ENCODE assay signal across 36 cellular contexts in the genomic region with DNA sequence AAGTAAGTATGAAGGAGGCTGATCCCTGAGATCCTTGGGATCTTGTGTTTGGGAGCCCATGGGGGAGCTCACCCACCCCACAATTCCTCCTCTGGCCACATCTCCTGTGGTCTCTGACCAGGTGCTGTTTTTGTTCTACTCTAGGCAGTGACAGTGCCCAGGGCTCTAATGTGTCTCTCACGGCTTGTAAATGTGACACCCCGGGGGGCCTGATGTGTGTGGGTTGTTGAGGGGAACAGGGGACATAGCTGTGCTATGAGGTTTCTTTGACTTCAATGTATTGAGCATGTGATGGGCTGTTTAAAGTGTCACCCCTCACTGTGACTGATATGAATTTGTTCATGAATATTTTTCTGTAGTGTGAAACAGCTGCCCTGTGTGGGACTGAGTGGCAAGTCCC. TPM values are rescaled to one million over a fixed set of nuclear protein-coding genes. Genes with fewer than 3 reads are reported as not detected.
"Had no signal": no experiment of that assay in that cellular context is flagged by ENCODE, and none has a peak within 500 bp of the region (broad histone marks: within the 10 kb centered on the region; RNA-seq: fewer than 3 reads in every experiment).

No MANE protein-coding gene starts in this region.

- H3K9me3 ChIP-seq: adrenal gland, body of pancreas, breast epithelium had no signal

- H3K4me3 Mint-ChIP-seq: activated B cell treated with CpG ODN at 0.5 μM for 24 hours; activated CD4-positive, alpha-beta memory T cell treated with anti-CD3 and anti-CD28 coated beads for 36 hours; activated CD4-positive, alpha-beta T cell treated with anti-CD3 and anti-CD28 coated beads, Interleukin-2, amount 10 ng/mL, durations not matched to agents 24 days and 14 days; activated CD8-positive, alpha-beta T cell treated with anti-CD3 and anti-CD28 coated beads for 36 hours; activated naive CD4-positive, alpha-beta T cell treated with anti-CD3 and anti-CD28 coated beads for 36 hours; activated naive CD8-positive, alpha-beta T cell treated with anti-CD3 and anti-CD28 coated beads for 36 hours; activated T-cell treated with anti-CD3 and anti-CD28 coated beads, Interleukin-2, amount 50 U/mL, for 4 hours; activated T-cell treated with anti-CD3 and anti-CD28 coated beads, Interleukin-2, amount 50 U/mL, for 72 hours; activated T-helper 1 cell treated with anti-CD3 and anti-CD28 coated beads, Interleukin-12 subunit alpha, Interleukin-12 subunit beta, Interleukin-2, Interleukin-4 antibody, amounts not matched to agents 30 ng/mL and 10 ng/mL and 1 ng/mL, durations not matched to agents 14 hours and 24 hours and 36 hours; activated T-helper 17 cell treated with anti-CD3 and anti-CD28 coated beads, Interleukin-2, amount 50 U/mL, for 72 hours; T-helper 1 cell treated with Interleukin-12 subunit alpha and Interleukin-12 subunit beta and Interleukin-4 antibody, amounts not matched to agents 30 μg/mL and 1 μg/mL, for 36 hours; T-helper 2 cell treated with Interferon-gamma antibody and Interleukin-4, amounts not matched to agents 5 μg/mL and 100 μg/mL, for 36 hours had no signal

- H3K4me3 ChIP-seq: adrenal gland, body of pancreas, breast epithelium had no signal

- ATAC-seq: activated CD8-positive, alpha-beta T cell treated with anti-CD3 and anti-CD28 coated beads for 36 hours; activated naive CD4-positive, alpha-beta T cell treated with anti-CD3 and anti-CD28 coated beads, Interleukin-2, amount 50 U/mL, for 72 hours; activated T-cell treated with anti-CD3 and anti-CD28 coated beads, Interleukin-2, amount 50 U/mL, for 4 hours; activated T-cell treated with anti-CD3 and anti-CD28 coated beads, Interleukin-2, amount 50 U/mL, for 72 hours; activated T-helper 17 cell treated with anti-CD3 and anti-CD28 coated beads, Interleukin-2, amount 50 U/mL, for 72 hours; body of pancreas had no signal

- H3K36me3 Mint-ChIP-seq: activated CD4-positive, alpha-beta memory T cell treated with anti-CD3 and anti-CD28 coated beads for 36 hours; activated naive CD4-positive, alpha-beta T cell treated with anti-CD3 and anti-CD28 coated beads, Interleukin-2, amount 50 U/mL, for 72 hours; activated naive CD8-positive, alpha-beta T cell treated with anti-CD3 and anti-CD28 coated beads for 36 hours had no signal

- H3K9me3 Mint-ChIP-seq: activated B cell treated with CpG ODN at 0.5 μM for 24 hours; activated CD4-positive, alpha-beta memory T cell treated with anti-CD3 and anti-CD28 coated beads for 36 hours; activated CD4-positive, alpha-beta T cell treated with anti-CD3 and anti-CD28 coated beads, Interleukin-2, amount 10 ng/mL, durations not matched to agents 24 days and 14 days; activated CD8-positive, alpha-beta T cell treated with anti-CD3 and anti-CD28 coated beads for 36 hours; activated naive CD4-positive, alpha-beta T cell treated with anti-CD3 and anti-CD28 coated beads for 36 hours; activated naive CD4-positive, alpha-beta T cell treated with anti-CD3 and anti-CD28 coated beads, Interleukin-2, amount 50 U/mL, for 72 hours; activated naive CD8-positive, alpha-beta T cell treated with anti-CD3 and anti-CD28 coated beads for 36 hours; activated T-cell treated with anti-CD3 and anti-CD28 coated beads, Interleukin-2, amount 50 U/mL, for 4 hours; activated T-cell treated with anti-CD3 and anti-CD28 coated beads, Interleukin-2, amount 50 U/mL, for 72 hours; activated T-helper 1 cell treated with anti-CD3 and anti-CD28 coated beads, Interleukin-12 subunit alpha, Interleukin-12 subunit beta, Interleukin-2, Interleukin-4 antibody, amounts not matched to agents 30 ng/mL and 10 ng/mL and 1 ng/mL, durations not matched to agents 14 hours and 24 hours and 36 hours; activated T-helper 17 cell treated with anti-CD3 and anti-CD28 coated beads, Interleukin-2, amount 50 U/mL, for 72 hours; T-helper 1 cell treated with Interleukin-12 subunit alpha and Interleukin-12 subunit beta and Interleukin-4 antibody, amounts not matched to agents 30 μg/mL and 1 μg/mL, for 36 hours; T-helper 2 cell treated with Interferon-gamma antibody and Interleukin-4, amounts not matched to agents 5 μg/mL and 100 μg/mL, for 36 hours had no signal

- H3K27ac ChIP-seq: adrenal gland, body of pancreas, brain microvascular endothelial cell, breast epithelium, VCaP had no signal

- H3K36me3 ChIP-seq: adrenal gland, brain microvascular endothelial cell, breast epithelium had no signal

- H3K4me1 ChIP-seq: breast epithelium had no signal

- H3K27ac Mint-ChIP-seq: activated B cell treated with CpG ODN at 0.5 μM for 24 hours; activated CD4-positive, alpha-beta memory T cell treated with anti-CD3 and anti-CD28 coated beads for 36 hours; activated CD4-positive, alpha-beta T cell treated with anti-CD3 and anti-CD28 coated beads, Interleukin-2, amount 10 ng/mL, durations not matched to agents 24 days and 14 days; activated CD8-positive, alpha-beta T cell treated with anti-CD3 and anti-CD28 coated beads for 36 hours; activated naive CD4-positive, alpha-beta T cell treated with anti-CD3 and anti-CD28 coated beads for 36 hours; activated naive CD4-positive, alpha-beta T cell treated with anti-CD3 and anti-CD28 coated beads, Interleukin-2, amount 50 U/mL, for 72 hours; activated naive CD8-positive, alpha-beta T cell treated with anti-CD3 and anti-CD28 coated beads for 36 hours; activated T-cell treated with anti-CD3 and anti-CD28 coated beads, Interleukin-2, amount 50 U/mL, for 72 hours; activated T-helper 1 cell treated with anti-CD3 and anti-CD28 coated beads, Interleukin-12 subunit alpha, Interleukin-12 subunit beta, Interleukin-2, Interleukin-4 antibody, amounts not matched to agents 30 ng/mL and 10 ng/mL and 1 ng/mL, durations not matched to agents 14 hours and 24 hours and 36 hours; activated T-helper 17 cell treated with anti-CD3 and anti-CD28 coated beads, Interleukin-2, amount 50 U/mL, for 72 hours; T-helper 1 cell treated with Interleukin-12 subunit alpha and Interleukin-12 subunit beta and Interleukin-4 antibody, amounts not matched to agents 30 μg/mL and 1 μg/mL, for 36 hours; T-helper 2 cell treated with Interferon-gamma antibody and Interleukin-4, amounts not matched to agents 5 μg/mL and 100 μg/mL, for 36 hours had no signal

- DNase-seq: activated B cell treated with CpG ODN at 0.5 μM for 24 hours; activated CD4-positive, alpha-beta memory T cell treated with anti-CD3 and anti-CD28 coated beads for 36 hours; activated CD4-positive, alpha-beta T cell treated with anti-CD3 and anti-CD28 coated beads for 4 hours; activated CD4-positive, alpha-beta T cell treated with anti-CD3 and anti-CD28 coated beads, Interleukin-2, amount 10 ng/mL, durations not matched to agents 24 days and 14 days; activated CD4-positive, alpha-beta T cell treated with anti-CD3 and anti-CD28 coated beads, Interleukin-2, amount 50 U/mL, for 1 hour; activated CD4-positive, alpha-beta T cell treated with anti-CD3 and anti-CD28 coated beads, Interleukin-2, amount 50 U/mL, for 4 hours; activated CD4-positive, CD25-positive, alpha-beta regulatory T cell treated with anti-CD3 and anti-CD28 coated beads, Interleukin-2, amount 50 U/mL, for 72 hours; activated CD8-positive, alpha-beta memory T cell treated with anti-CD3 and anti-CD28 coated beads, Interleukin-2, amount 50 U/mL, for 4 hours; activated CD8-positive, alpha-beta T cell treated with anti-CD3 and anti-CD28 coated beads for 36 hours; activated effector memory CD4-positive, alpha-beta T cell treated with anti-CD3 and anti-CD28 coated beads, Interleukin-2, amount 50 U/mL, for 16 hours; activated gamma-delta T cell treated with Interleukin-2 at 50 U/mL for 16 hours; activated naive CD4-positive, alpha-beta T cell; activated naive CD4-positive, alpha-beta T cell treated with anti-CD3 and anti-CD28 coated beads for 36 hours; activated naive CD4-positive, alpha-beta T cell treated with anti-CD3 and anti-CD28 coated beads, Interleukin-2, amount 50 U/mL, for 16 hours; activated naive CD8-positive, alpha-beta T cell treated with anti-CD3 and anti-CD28 coated beads for 36 hours; activated T-cell treated with anti-CD3 and anti-CD28 coated beads for 4 hours; activated T-cell treated with anti-CD3 and anti-CD28 coated beads, Interleukin-2, amount 50 U/mL, for 1 hour; activated T-cell treated with anti-CD3 and anti-CD28 coated beads, Interleukin-2, amount 50 U/mL, for 4 hours; activated T-cell treated with anti-CD3 and anti-CD28 coated beads, Interleukin-2, amount 50 U/mL, for 72 hours; adrenal gland; amniotic stem cell; aorta; body of pancreas; brain microvascular endothelial cell; central memory CD4-positive, alpha-beta T cell; T-helper 1 cell; T-helper 2 cell; T-helper 9 cell had no signal

RNA-seq across cellular contexts. Expression of a gene that starts 2.8 kb away (rescaled TPM):
- total RNA-seq: breast epithelium, cerebellum had no signal
